ENCODE assay signal across 11 cellular contexts in genomic region chr10:70492786-70493659, GRCh38. TPM values are rescaled to one million over a fixed set of nuclear protein-coding genes. Genes with fewer than 3 reads are reported as not detected.
DNase-seq lines count a peak whose midpoint lies in the region; ATAC-seq and TF ChIP-seq lines count a peak whose summit lies in the region.
"Had no signal": no experiment of that assay in that cellular context is flagged by ENCODE, and none has a peak within 500 bp of the region (broad histone marks: within the 10 kb centered on the region; RNA-seq: fewer than 3 reads in every experiment).

No MANE protein-coding gene starts in this region.

- no peak for TF ChIP-seq CTCF in activated CD8-positive, alpha-beta T cell treated with anti-CD3 and anti-CD28 coated beads for 36 hours (IDR thresholded peaks at IDR 0.05)
- TF ChIP-seq CTCF in natural killer cell (IDR thresholded peaks at IDR 0.05) (no peak), foreskin fibroblast (IDR thresholded peaks at IDR 0.05; ENCODE audit: low read depth, low read length) (no peak)

- no peaks in the 10 kb centered on the region for H3K9me3 Mint-ChIP-seq in activated CD8-positive, alpha-beta T cell treated with anti-CD3 and anti-CD28 coated beads for 36 hours
- H3K9me3 Mint-ChIP-seq in natural killer cell: no peaks in the 10 kb centered on the region

- H3K27ac Mint-ChIP-seq in activated CD8-positive, alpha-beta T cell treated with anti-CD3 and anti-CD28 coated beads for 36 hours: peak overlapping the region; percentile 37
- peak overlapping the region; percentile 70 to 71 for H3K27ac Mint-ChIP-seq in natural killer cell

- intact Hi-C loops in activated CD8-positive, alpha-beta T cell treated with anti-CD3 and anti-CD28 coated beads for 36 hours (cut with micrococcal nuclease): no loop called here
- intact Hi-C loops in natural killer cell (cut with micrococcal nuclease): no loop called here

- ATAC-seq in GM19035 (IDR thresholded peaks at IDR 0.05; ENCODE audit: unreplicated experiment) (peak; percentile 34), HG03280 (IDR thresholded peaks at IDR 0.05; ENCODE audit: unreplicated experiment) (peak; percentile 15), natural killer cell (peak; percentile 47 to 78 (median 56)), HG03565 (IDR thresholded peaks at IDR 0.05; ENCODE audit: unreplicated experiment) (no peak)
- ATAC-seq in activated CD8-positive, alpha-beta T cell treated with anti-CD3 and anti-CD28 coated beads for 36 hours: no peak
- ATAC-seq: HCT116 had no signal

- H3K4me3 Mint-ChIP-seq in activated CD8-positive, alpha-beta T cell treated with anti-CD3 and anti-CD28 coated beads for 36 hours: no peak overlapping the region
- H3K4me3 Mint-ChIP-seq in natural killer cell: peak overlapping the region; percentile 76

- H3K4me3 ChIP-seq in foreskin fibroblast (ENCODE audit: low read depth in 1 of 2, low read length in 2 of 2): no peak overlapping the region

- POLR2A ChIA-PET in activated CD8-positive, alpha-beta T cell treated with anti-CD3 and anti-CD28 coated beads for 36 hours (lab: Charles Lee): interaction anchor here (0.6 to 4.2 kb wide), 3 partner anchors 14 to 334 kb away, joined by 3 to 23 read pairs (median 3); partner anchors contain the start of gene PALD1

- CTCF ChIA-PET in activated CD8-positive, alpha-beta T cell treated with anti-CD3 and anti-CD28 coated beads for 36 hours (lab: Charles Lee): interaction anchor here (1.4 kb wide), 1 partner anchor 15 kb away, joined by 3 read pairs; no protein-coding TSS in a partner anchor

- H3K36me3 Mint-ChIP-seq in activated CD8-positive, alpha-beta T cell treated with anti-CD3 and anti-CD28 coated beads for 36 hours (ENCODE audit: low read depth): no peaks in the 10 kb centered on the region
- H3K36me3 Mint-ChIP-seq in natural killer cell: no peaks in the 10 kb centered on the region

- DNase-seq in activated CD8-positive, alpha-beta T cell treated with anti-CD3 and anti-CD28 coated beads for 36 hours: no peak
- DNase-seq in natural killer cell (no peak), foreskin fibroblast (no peak), SHP77 (lab: John Stamatoyannopoulos, UW) (no peak)
- DNase-seq in activated CD8-positive, alpha-beta memory T cell treated with anti-CD3 and anti-CD28 coated beads for 24 hours: no peak
- DNase-seq: activated CD4-positive, alpha-beta T cell treated with anti-CD3 and anti-CD28 coated beads, Interleukin-2, amount 50 U/mL, for 4 hours; stimulated activated CD4-positive, alpha-beta T cell treated with anti-CD3 and anti-CD28 coated beads, Interleukin-2, amount 100 ng/mL, for 48 hours had no signal

- H3K4me1 Mint-ChIP-seq in activated CD8-positive, alpha-beta T cell treated with anti-CD3 and anti-CD28 coated beads for 36 hours (ENCODE audit: low read depth): peaks cover 22% of the 10 kb centered on the region
- peaks cover 28 to 33% of the 10 kb centered on the region in 2 donors for H3K4me1 Mint-ChIP-seq in natural killer cell

- H3K27me3 Mint-ChIP-seq in activated CD8-positive, alpha-beta T cell treated with anti-CD3 and anti-CD28 coated beads for 36 hours: peaks cover 11% of the 10 kb centered on the region
- H3K27me3 Mint-ChIP-seq in natural killer cell (ENCODE audit: low read depth in 2 of 2): no peaks in the 10 kb centered on the region

RNA-seq across cellular contexts. Expression of gene PALD1, which starts 14.5 kb away (rescaled TPM):
- 1 to 10 TPM; 6.6 to 6.8 TPM for total RNA-seq in activated CD8-positive, alpha-beta T cell treated with anti-CD3 and anti-CD28 coated beads for 36 hours
- total RNA-seq in natural killer cell: under 1 TPM in 1 of 3 donors, not detected in 2; 0.21 TPM

RNA-seq across cellular contexts. Expression of gene NODAL, which starts 51.5 kb away (rescaled TPM):
- total RNA-seq in activated CD8-positive, alpha-beta T cell treated with anti-CD3 and anti-CD28 coated beads for 36 hours: not detected
- not detected for total RNA-seq in natural killer cell

Comparison
In these comparisons a context has a peak if more than half of its experiments do, and no peak if none do; other contexts are left out.
1. ATAC-seq: peak in GM19035 (single experiment), HG03280 (single experiment) and natural killer cell (3 of 3); none in activated CD8-positive, alpha-beta T cell treated with anti-CD3 and anti-CD28 coated beads for 36 hours (single experiment) and HG03565 (single experiment).
2. RNA of gene PALD1, which starts 14.5 kb away (total RNA-seq): 6.6 to 6.8 TPM in activated CD8-positive, alpha-beta T cell treated with anti-CD3 and anti-CD28 coated beads for 36 hours; 0.21 TPM in natural killer cell; every median in the first group is over 4 times any median in the second.